Comparison of ENCODE assay signal across 16 cellular contexts in genomic region chr22:31957970-31958594, GRCh38. TPM values are rescaled to one million over a fixed set of nuclear protein-coding genes. Genes with fewer than 3 reads are reported as not detected.
A peak's percentile ranks its signal among the peaks of the same experiment; 100 is the strongest.
DNase-seq lines count a peak whose midpoint lies in the region; ATAC-seq and TF ChIP-seq lines count a peak whose summit lies in the region.
"Had no signal": no experiment of that assay in that cellular context is flagged by ENCODE, and none has a peak within 500 bp of the region (broad histone marks: within the 10 kb centered on the region; RNA-seq: fewer than 3 reads in every experiment).

No MANE protein-coding gene starts in this region.

- peaks cover 25 to 63% (median 49%) of the 10 kb centered on the region in 4 donors for H3K4me1 Mint-ChIP-seq in CD4-positive, CD25-positive, alpha-beta regulatory T cell
- peaks cover 54% of the 10 kb centered on the region for H3K4me1 Mint-ChIP-seq in CD8-positive, alpha-beta T cell (ENCODE audit: low read depth)
- peaks cover 60% of the 10 kb centered on the region for H3K4me1 Mint-ChIP-seq in activated T-helper 17 cell treated with anti-CD3 and anti-CD28 coated beads, Interleukin-2, amount 50 U/mL, for 72 hours
- peaks cover 29 to 53% (median 47%) of the 10 kb centered on the region in 7 donors for H3K4me1 Mint-ChIP-seq in naive thymus-derived CD4-positive, alpha-beta T cell

- intact Hi-C loops in CD8-positive, alpha-beta T cell (cut with DNase I, micrococcal nuclease) = no loop called here
- intact Hi-C loops in naive thymus-derived CD4-positive, alpha-beta T cell (cut with micrococcal nuclease) = no loop called here

- peaks cover 63% of the 10 kb centered on the region for H3K4me1 ChIP-seq in CD4-positive, CD25-positive, alpha-beta regulatory T cell (ENCODE audit: control insufficient read depth, insufficient read depth, low read length, poor library complexity, severe bottlenecking)
- H3K4me1 ChIP-seq in CD8-positive, alpha-beta T cell (ENCODE audit: insufficient read depth, low read length) = peaks cover 34% of the 10 kb centered on the region
- H3K4me1 ChIP-seq in naive thymus-derived CD4-positive, alpha-beta T cell (ENCODE audit: control insufficient read depth in 2 of 2, insufficient read depth in 2 of 2, low read length in 2 of 2) = peaks cover 23 to 25% of the 10 kb centered on the region in 2 donors

- H3K9me3 Mint-ChIP-seq in CD4-positive, CD25-positive, alpha-beta regulatory T cell = no peaks in the 10 kb centered on the region
- no peaks in the 10 kb centered on the region for H3K9me3 Mint-ChIP-seq in CD8-positive, alpha-beta T cell
- peaks cover 4% of the 10 kb centered on the region for H3K9me3 Mint-ChIP-seq in activated T-helper 17 cell treated with anti-CD3 and anti-CD28 coated beads, Interleukin-2, amount 50 U/mL, for 72 hours
- H3K9me3 Mint-ChIP-seq in naive thymus-derived CD4-positive, alpha-beta T cell = no peaks in the 10 kb centered on the region

- peak overlapping the region; percentile 43 to 72 (median 66) for H3K4me3 Mint-ChIP-seq in CD4-positive, CD25-positive, alpha-beta regulatory T cell
- H3K4me3 Mint-ChIP-seq in CD8-positive, alpha-beta T cell = no peak overlapping the region
- H3K4me3 Mint-ChIP-seq in activated T-helper 17 cell treated with anti-CD3 and anti-CD28 coated beads, Interleukin-2, amount 50 U/mL, for 72 hours = peak overlapping the region; percentile 77
- peak overlapping the region in 3 of 10 donors; percentile 2 to 29 (median 16) for H3K4me3 Mint-ChIP-seq in naive thymus-derived CD4-positive, alpha-beta T cell
- H3K4me3 Mint-ChIP-seq: B cell had no signal

- peak overlapping the region; percentile 81 to 96 (median 93) for H3K27ac Mint-ChIP-seq in CD4-positive, CD25-positive, alpha-beta regulatory T cell
- H3K27ac Mint-ChIP-seq in CD8-positive, alpha-beta T cell = peak overlapping the region; percentile 89
- peak overlapping the region; percentile 67 for H3K27ac Mint-ChIP-seq in activated T-helper 17 cell treated with anti-CD3 and anti-CD28 coated beads, Interleukin-2, amount 50 U/mL, for 72 hours
- peak overlapping the region in 5 of 9 donors; percentile 21 to 88 (median 46) for H3K27ac Mint-ChIP-seq in naive thymus-derived CD4-positive, alpha-beta T cell
- H3K27ac Mint-ChIP-seq: B cell had no signal

- ATAC-seq in CD4-positive, CD25-positive, alpha-beta regulatory T cell (ENCODE audit: low read depth in 2 of 2) = no peak
- peak; percentile 63 for ATAC-seq in CD8-positive, alpha-beta T cell
- peak; percentile 39 for ATAC-seq in activated T-helper 17 cell treated with anti-CD3 and anti-CD28 coated beads, Interleukin-2, amount 50 U/mL, for 72 hours (replicated peaks)
- no peak for ATAC-seq in naive thymus-derived CD4-positive, alpha-beta T cell
- ATAC-seq in HG03442 (IDR thresholded peaks at IDR 0.05; ENCODE audit: unreplicated experiment) = no peak

- TF ChIP-seq CTCF in CD8-positive, alpha-beta T cell (IDR thresholded peaks at IDR 0.05) = no peak

- H3K36me3 Mint-ChIP-seq in CD4-positive, CD25-positive, alpha-beta regulatory T cell = peaks cover 12% of the 10 kb centered on the region
- peaks cover 21% of the 10 kb centered on the region for H3K36me3 Mint-ChIP-seq in CD8-positive, alpha-beta T cell
- peaks cover 56% of the 10 kb centered on the region for H3K36me3 Mint-ChIP-seq in activated T-helper 17 cell treated with anti-CD3 and anti-CD28 coated beads, Interleukin-2, amount 50 U/mL, for 72 hours (ENCODE audit: low read depth)
- peaks cover 0 to 18% (median 3%) of the 10 kb centered on the region in 5 donors for H3K36me3 Mint-ChIP-seq in naive thymus-derived CD4-positive, alpha-beta T cell

- POLR2A ChIA-PET in CD8-positive, alpha-beta T cell (lab: Charles Lee) = no interaction called here
- POLR2A ChIA-PET in naive thymus-derived CD4-positive, alpha-beta T cell (lab: Charles Lee) = interaction anchor here (3.1 kb wide), 1 partner anchor 11 kb away, joined by 14 read pairs; no protein-coding TSS in a partner anchor

- H3K4me3 ChIP-seq in CD4-positive, CD25-positive, alpha-beta regulatory T cell (ENCODE audit: low read depth, low read length) = peak overlapping the region; percentile 48
- H3K4me3 ChIP-seq in CD8-positive, alpha-beta T cell (ENCODE audit: low read depth, low read length) = no peak overlapping the region
- H3K4me3 ChIP-seq in naive thymus-derived CD4-positive, alpha-beta T cell (ENCODE audit: low read length) = no peak overlapping the region

- H3K36me3 ChIP-seq in CD4-positive, CD25-positive, alpha-beta regulatory T cell (ENCODE audit: control insufficient read depth, insufficient read depth, low read length) = peaks cover 19% of the 10 kb centered on the region
- no peaks in the 10 kb centered on the region for H3K36me3 ChIP-seq in CD8-positive, alpha-beta T cell (ENCODE audit: insufficient read depth, low read length)
- H3K36me3 ChIP-seq in naive thymus-derived CD4-positive, alpha-beta T cell (ENCODE audit: control insufficient read depth in 2 of 3, insufficient read depth in 3 of 3, low read length in 3 of 3) = peaks cover 0 to 5% (median 0%) of the 10 kb centered on the region in 3 experiments

- H3K27me3 ChIP-seq in CD4-positive, CD25-positive, alpha-beta regulatory T cell (ENCODE audit: control insufficient read depth, insufficient read depth, low read length) = no peaks in the 10 kb centered on the region
- no peaks in the 10 kb centered on the region for H3K27me3 ChIP-seq in CD8-positive, alpha-beta T cell (ENCODE audit: insufficient read depth, low read length)
- H3K27me3 ChIP-seq in naive thymus-derived CD4-positive, alpha-beta T cell (ENCODE audit: control insufficient read depth in 2 of 2, insufficient read depth in 2 of 2, low read length in 2 of 2) = no peaks in the 10 kb centered on the region

- peaks cover 4% of the 10 kb centered on the region for H3K27me3 Mint-ChIP-seq in CD4-positive, CD25-positive, alpha-beta regulatory T cell
- no peaks in the 10 kb centered on the region for H3K27me3 Mint-ChIP-seq in CD8-positive, alpha-beta T cell (ENCODE audit: low read depth)
- H3K27me3 Mint-ChIP-seq in activated T-helper 17 cell treated with anti-CD3 and anti-CD28 coated beads, Interleukin-2, amount 50 U/mL, for 72 hours = no peaks in the 10 kb centered on the region
- peaks cover 0 to 5% (median 0%) of the 10 kb centered on the region in 5 donors for H3K27me3 Mint-ChIP-seq in naive thymus-derived CD4-positive, alpha-beta T cell
- H3K27me3 Mint-ChIP-seq: B cell had no signal

- H3K27ac ChIP-seq in CD4-positive, CD25-positive, alpha-beta regulatory T cell (ENCODE audit: insufficient read depth, low read length, poor library complexity, severe bottlenecking) = peak overlapping the region; percentile 82
- no peak overlapping the region for H3K27ac ChIP-seq in CD8-positive, alpha-beta T cell (ENCODE audit: low read depth, low read length)
- no peak overlapping the region for H3K27ac ChIP-seq in naive thymus-derived CD4-positive, alpha-beta T cell (ENCODE audit: low read depth, low read length)

- no peak for DNase-seq in CD4-positive, CD25-positive, alpha-beta regulatory T cell
- no peak for DNase-seq in CD8-positive, alpha-beta T cell
- DNase-seq in naive thymus-derived CD4-positive, alpha-beta T cell = no peak
- no peak for DNase-seq in nucleus accumbens (lab: John Stamatoyannopoulos, UW)
- no peak for DNase-seq in NK-92 treated with Interleukin-12 subunit alpha and Interleukin-12 subunit beta, amount 100 ng/mL, for 24 hours (lab: John Stamatoyannopoulos, UW)
- DNase-seq: ACHN, COR-L47, DMS153, KG1, NCI-H1048, NCI-H187 treated with DMSO at 0.1 percent for 48 hours, NCI-H446, NCI-H774 had no signal

- H3K9me3 ChIP-seq in CD4-positive, CD25-positive, alpha-beta regulatory T cell (ENCODE audit: control insufficient read depth in 2 of 2, low read length in 2 of 2) = no peaks in the 10 kb centered on the region
- H3K9me3 ChIP-seq in CD8-positive, alpha-beta T cell (ENCODE audit: low read length) = no peaks in the 10 kb centered on the region
- H3K9me3 ChIP-seq in naive thymus-derived CD4-positive, alpha-beta T cell (ENCODE audit: control insufficient read depth in 2 of 3, low read length in 3 of 3) = no peaks in the 10 kb centered on the region

- CTCF ChIA-PET in CD8-positive, alpha-beta T cell (lab: Charles Lee) = interaction anchor here (1.3 to 4.3 kb wide), 3 partner anchors 11 to 293 kb away, joined by 3 to 31 read pairs (median 26); no protein-coding TSS in a partner anchor
- CTCF ChIA-PET in naive thymus-derived CD4-positive, alpha-beta T cell (lab: Charles Lee) = interaction anchor here (1.0 kb wide), 1 partner anchor 12 kb away, joined by 3 read pairs; no protein-coding TSS in a partner anchor

RNA-seq across cellular contexts. Expression of gene YWHAH, which starts 13.7 kb away (rescaled TPM):
- 57.5 TPM for total RNA-seq in CD4-positive, CD25-positive, alpha-beta regulatory T cell
- polyA plus RNA-seq in CD4-positive, CD25-positive, alpha-beta regulatory T cell = 100 to 1,000 TPM in 2 of 4 donors, 10 to 100 TPM in 2; 87.8 to 186 (median 122) TPM
- 10 to 100 TPM; 22.4 to 24.3 TPM for total RNA-seq in CD8-positive, alpha-beta T cell
- total RNA-seq in activated T-helper 17 cell treated with anti-CD3 and anti-CD28 coated beads, Interleukin-2, amount 50 U/mL, for 72 hours = 100 to 1,000 TPM; 168 to 211 TPM
- total RNA-seq in naive thymus-derived CD4-positive, alpha-beta T cell = 100 to 1,000 TPM in 1 of 5 experiments, 10 to 100 TPM in 4; 11.7 to 130 (median 17.1) TPM
- 10 to 100 TPM; 11.7 to 22.4 TPM for polyA plus RNA-seq in naive thymus-derived CD4-positive, alpha-beta T cell

Comparison
In these comparisons a context has a peak if more than half of its experiments do, and no peak if none do; other contexts are left out.
1. ATAC-seq: peak in CD8-positive, alpha-beta T cell (single experiment) and activated T-helper 17 cell treated with anti-CD3 and anti-CD28 coated beads, Interleukin-2, amount 50 U/mL, for 72 hours (single experiment); none in CD4-positive, CD25-positive, alpha-beta regulatory T cell (0 of 2), naive thymus-derived CD4-positive, alpha-beta T cell (single experiment) and HG03442 (single experiment).
2. Peak in every context shown above with its lines, with median percentiles within 50 percentile points of each other: H3K27ac Mint-ChIP-seq.